ENCODE assay signal across 6 cellular contexts in the genomic region with DNA sequence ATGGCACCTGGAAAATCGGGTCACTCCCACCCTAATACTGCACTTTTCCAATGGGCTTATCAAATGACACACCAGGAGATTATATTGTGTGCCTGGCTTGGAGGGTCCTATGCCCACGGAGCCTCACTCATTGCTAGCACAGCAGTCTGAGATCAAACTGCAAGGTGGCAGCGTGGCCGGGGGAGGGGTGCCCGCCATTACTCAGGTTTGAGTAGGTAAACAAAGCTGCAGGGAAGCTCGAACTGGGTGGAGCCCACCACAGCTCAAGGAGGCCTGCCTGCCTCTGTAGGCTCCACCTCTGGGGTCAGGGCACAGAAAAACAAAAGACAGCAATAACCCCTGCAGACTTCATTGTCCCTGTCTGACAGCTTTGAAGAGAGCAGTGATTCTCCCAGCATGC.
DNase-seq lines count a peak whose midpoint lies in the region; ATAC-seq lines count a peak whose summit lies in the region.
"Not testable (repeated sequence)": the region's sequence is repeated elsewhere in the genome, so short reads cannot be mapped to it uniquely, and the experiment has no call there.

No MANE protein-coding gene starts in this region.

- H3K4me1 ChIP-seq in NT2/D1 (ENCODE audit: insufficient read depth, insufficient read length); right cardiac atrium (ENCODE audit: control insufficient read depth, insufficient read depth, low read length): not testable (repeated sequence)

- intact Hi-C loops in cardiac septum (cut with DNase I); right cardiac atrium (cut with DNase I); posterior vena cava (cut with DNase I); sciatic nerve (cut with DNase I): not testable (repeated sequence)

- not testable (repeated sequence) for H3K9ac ChIP-seq in NT2/D1 (ENCODE audit: insufficient read length, low read depth)

- not testable (repeated sequence) for H3K36me3 ChIP-seq in NT2/D1 (ENCODE audit: insufficient read depth, insufficient read length, low read length)

- WGBS in right cardiac atrium = 73% methylated on average over 6 of the region's 6 CpGs

- DNase-seq in ELF-1 (ENCODE audit: low read depth, low spot score) = peak; percentile 1
- peak; percentile 22 for DNase-seq in NT2/D1 (ENCODE audit: low read depth, low spot score)
- DNase-seq in cardiac septum (ENCODE audit: low spot score) = peak; percentile 60
- DNase-seq in right cardiac atrium = peak in 2 of 3 donors; percentile 7 to 12
- DNase-seq in posterior vena cava (ENCODE audit: low spot score) = peak; percentile 45
- peak; percentile 27 for DNase-seq in sciatic nerve (ENCODE audit: low spot score)

- not testable (repeated sequence) for ATAC-seq in right cardiac atrium, sciatic nerve

- not testable (repeated sequence) for H3K27ac ChIP-seq in right cardiac atrium (ENCODE audit: low read length)

- not testable (repeated sequence) for H3K9me3 ChIP-seq in NT2/D1 (ENCODE audit: insufficient read depth, low read length); right cardiac atrium (ENCODE audit: control insufficient read depth, low read length)

- not testable (repeated sequence) for H3K4me3 ChIP-seq in NT2/D1 (ENCODE audit: insufficient read length, low read depth); right cardiac atrium (ENCODE audit: low read length)

- not testable (repeated sequence) for H3K27me3 ChIP-seq in NT2/D1 (ENCODE audit: insufficient read depth, insufficient read length); right cardiac atrium (ENCODE audit: control insufficient read depth, insufficient read depth)

Comparison
In these comparisons a context has a peak if more than half of its experiments do, and no peak if none do; other contexts are left out.
1. DNase-seq: peak in every context shown above with its lines; median percentile 60 in cardiac septum; 45 in posterior vena cava; 27 in sciatic nerve; 22 in NT2/D1; 10 in right cardiac atrium; 1 in ELF-1.